In the genomic region with DNA sequence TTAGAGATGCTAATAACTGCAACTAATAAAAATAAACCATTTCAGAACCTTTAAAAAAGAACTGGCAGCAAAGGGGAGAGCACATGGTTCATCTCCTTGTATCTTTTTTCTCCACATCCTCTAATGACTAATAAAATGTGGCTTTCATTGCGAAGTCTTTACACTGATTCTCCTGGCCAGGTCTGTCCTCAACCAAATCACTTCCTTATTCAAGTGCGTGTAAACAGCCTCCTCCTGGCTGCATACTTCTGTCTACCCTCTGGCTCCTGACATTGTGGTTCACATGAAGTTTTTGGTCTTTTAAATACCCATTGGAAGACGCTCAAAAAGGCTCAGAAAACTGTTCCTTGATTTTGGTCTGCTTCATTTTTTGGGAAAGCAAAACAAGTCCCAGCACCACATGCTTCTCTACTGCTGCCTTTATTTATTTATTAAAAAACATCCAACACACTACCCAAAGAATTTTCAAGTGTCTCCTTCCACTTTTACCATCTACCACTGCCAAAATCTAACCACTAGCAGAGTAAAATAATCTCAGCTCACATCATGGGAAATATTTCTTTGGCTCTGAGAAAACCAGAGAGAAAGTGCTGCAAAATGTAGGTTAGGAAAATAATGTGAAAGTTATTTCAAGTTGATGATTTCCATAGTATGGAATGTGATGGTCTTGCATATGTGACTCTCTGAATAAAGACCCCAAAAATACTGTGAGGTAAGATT, we compare ENCODE assay signal across 14 cellular contexts.
DNase-seq lines count a peak whose midpoint lies in the region; ATAC-seq and TF ChIP-seq lines count a peak whose summit lies in the region.
"Had no signal": no experiment of that assay in that cellular context is flagged by ENCODE, and none has a peak within 500 bp of the region (broad histone marks: within the 10 kb centered on the region; RNA-seq: fewer than 3 reads in every experiment).

No MANE protein-coding gene starts in this region.

- no peak overlapping the region for H4K8ac ChIP-seq in H9 (replicated peaks; ENCODE audit: insufficient read length, low read depth, low read length)

- H2BK5ac ChIP-seq in H9 (ENCODE audit: insufficient read length, low read length), result no peak overlapping the region

- no peak overlapping the region for H3T11ph ChIP-seq in H9 (ENCODE audit: low read length)

- ATAC-seq in WTC11 (peak; percentile 43; the same call in 1 of the 2 replicates), foreskin keratinocyte (peak; percentile 27), upper lobe of left lung (ENCODE audit: low FRiP score in 2 of 2) (peak; percentile 52 to 53)

- no peaks in the 10 kb centered on the region for H3K27me3 ChIP-seq in H9 (ENCODE audit: insufficient read depth, low read length)
- no peaks in the 10 kb centered on the region for H3K27me3 ChIP-seq in foreskin keratinocyte
- no peaks in the 10 kb centered on the region for H3K27me3 ChIP-seq in upper lobe of left lung
- H3K27me3 ChIP-seq in Peyer's patch, result no peaks in the 10 kb centered on the region
- H3K27me3 ChIP-seq: ovary had no signal

- no peak overlapping the region for H3K18ac ChIP-seq in H9 (ENCODE audit: insufficient read length, low read depth, low read length)

- H3K4me3 ChIP-seq in upper lobe of left lung (no peak overlapping the region), Peyer's patch (no peak overlapping the region)
- H3K4me3 ChIP-seq: ovary had no signal

- H2BK20ac ChIP-seq in H9 (ENCODE audit: low read depth, low read length, poor library complexity, severe bottlenecking), result no peak overlapping the region

- H3K4me3 Mint-ChIP-seq in H9 (no peak overlapping the region), WTC11 (no peak overlapping the region), immature natural killer cell (no peak overlapping the region)

- no peaks in the 10 kb centered on the region for H4K20me1 ChIP-seq in H9 (ENCODE audit: control insufficient read depth, insufficient read depth, insufficient read length)

- no peak for TF ChIP-seq EP300 in upper lobe of left lung (IDR thresholded peaks at IDR 0.05)

- no peaks in the 10 kb centered on the region for H3K4me1 ChIP-seq in H9 (ENCODE audit: insufficient read depth, low read length)
- peaks cover 7% of the 10 kb centered on the region for H3K4me1 ChIP-seq in foreskin keratinocyte
- peaks cover 0 to 9% (median 4%) of the 10 kb centered on the region in 4 donors for H3K4me1 ChIP-seq in upper lobe of left lung
- peaks cover 0 to 7% (median 0%) of the 10 kb centered on the region in 4 donors for H3K4me1 ChIP-seq in Peyer's patch

- CTCF ChIA-PET in WTC11 (lab: Charles Lee), result no interaction called here

- no peak overlapping the region for H2BK15ac ChIP-seq in H9 (ENCODE audit: low read depth, low read length)

- H3K4me2 ChIP-seq in H9 (ENCODE audit: insufficient read depth, insufficient read length, low read length), result no peak overlapping the region

- no peak overlapping the region for H4K91ac ChIP-seq in H9 (ENCODE audit: insufficient read length, low read depth, low read length)

- H3K79me1 ChIP-seq in H9 (ENCODE audit: insufficient read depth, low read depth, low read length, poor library complexity, severe bottlenecking), result no peaks in the 10 kb centered on the region

- no peak overlapping the region for H3K23ac ChIP-seq in H9 (ENCODE audit: insufficient read length, low read depth, low read length)

- TF ChIP-seq POLR2A in upper lobe of left lung (IDR thresholded peaks at IDR 0.05), result no peak
- TF ChIP-seq POLR2A in Peyer's patch (IDR thresholded peaks at IDR 0.05), result no peak

- WGBS in H9 (ENCODE audit: extremely low coverage, insufficient read length, low lambda C conversion rate), result no CpG with 5 or more reads among the region's 3 CpGs
- WGBS in upper lobe of left lung, 2 donors, result 53 to 64% methylated on average over 3 of the region's 3 CpGs

- H3K36me3 Mint-ChIP-seq in H9 (ENCODE audit: insufficient read depth in 1 of 3, low read depth in 3 of 3) (no peaks in the 10 kb centered on the region), WTC11 (no peaks in the 10 kb centered on the region), immature natural killer cell (peaks cover 0 to 5% (median 0%) of the 10 kb centered on the region in 3 donors)

- no peak overlapping the region for H2BK120ac ChIP-seq in H9 (ENCODE audit: low read depth, low read length, poor library complexity, severe bottlenecking)

- H4K5ac ChIP-seq in H9 (ENCODE audit: insufficient read length, low read depth, low read length), result no peak overlapping the region

- H3K79me2 ChIP-seq in H9 (ENCODE audit: insufficient read depth, low read length), result no peaks in the 10 kb centered on the region

- POLR2A ChIA-PET in WTC11 (lab: Charles Lee), result no interaction called here

- no peak overlapping the region for H3K4ac ChIP-seq in H9 (ENCODE audit: low read depth, low read length)

- no peak for TF ChIP-seq CTCF in H9 (conservative IDR thresholded peaks at IDR 0.05)
- no peak for TF ChIP-seq CTCF in WTC11 (IDR thresholded peaks at IDR 0.05)
- TF ChIP-seq CTCF in foreskin keratinocyte (conservative IDR thresholded peaks at IDR 0.05), result no peak
- TF ChIP-seq CTCF in upper lobe of left lung (IDR thresholded peaks at IDR 0.05), result no peak
- no peak for TF ChIP-seq CTCF in Peyer's patch (IDR thresholded peaks at IDR 0.05)
- no peak for TF ChIP-seq CTCF in GM20000 (IDR thresholded peaks at IDR 0.05; ENCODE audit: extremely low read depth, missing control alignments)

- DNase-seq in H9 (no peak), WTC11 (ENCODE audit: low spot score) (no peak), foreskin keratinocyte (peak in 1 of 2 donors; percentile 40), upper lobe of left lung (no peak), Peyer's patch (no peak), immature natural killer cell (no peak), GM20000 (ENCODE audit: low spot score) (no peak)
- DNase-seq: activated T-cell treated with anti-CD3 and anti-CD28 coated beads, Interleukin-2, amount 50 U/mL, for 48 hours; cerebellar nuclear complex; DMS153; NCI-H446 treated with DMSO at 0.1 percent for 48 hours; ovary; Right ventricle myocardium superior; stimulated activated naive CD4-positive, alpha-beta T cell treated with Interleukin-2 at 50 U/mL for 16 hours had no signal

- no peak overlapping the region for H3K14ac ChIP-seq in H9 (ENCODE audit: insufficient read depth, low read length)

- H3K27ac Mint-ChIP-seq in H9 (peak overlapping the region in 2 of 3 experiments; percentile 11 to 29; a peak in 3 of 7 replicates), WTC11 (0 out of 2 replicates have a peak overlapping the region, but pooled peaks have one; percentile 34), immature natural killer cell (no peak overlapping the region)

- H3K27me3 Mint-ChIP-seq in H9 (ENCODE audit: low read depth) (no peaks in the 10 kb centered on the region), WTC11 (ENCODE audit: low read depth) (no peaks in the 10 kb centered on the region), immature natural killer cell (ENCODE audit: low read depth in 3 of 3) (no peaks in the 10 kb centered on the region)

- no peaks in the 10 kb centered on the region for H3K9me3 ChIP-seq in H9 (ENCODE audit: control insufficient read depth, low read depth, low read length)
- H3K9me3 ChIP-seq in upper lobe of left lung, result no peaks in the 10 kb centered on the region
- no peaks in the 10 kb centered on the region for H3K9me3 ChIP-seq in Peyer's patch
- H3K9me3 ChIP-seq: ovary had no signal

- H3K27ac ChIP-seq in H9 (ENCODE audit: insufficient read length, low read depth, low read length) (no peak overlapping the region), foreskin keratinocyte (no peak overlapping the region), upper lobe of left lung (no peak overlapping the region), Peyer's patch (no peak overlapping the region)
- H3K27ac ChIP-seq: ovary had no signal

- H3K23me2 ChIP-seq in H9 (ENCODE audit: insufficient read length, low read depth, low read length, poor library complexity, severe bottlenecking), result no peaks in the 10 kb centered on the region

- H2AK5ac ChIP-seq in H9 (ENCODE audit: insufficient read length, low read length), result no peak overlapping the region

- H2AFZ ChIP-seq in H9 (ENCODE audit: low read length), result no peak overlapping the region

- H2BK12ac ChIP-seq in H9 (ENCODE audit: insufficient read length, low read depth, low read length), result no peak overlapping the region

- H3K36me3 ChIP-seq in upper lobe of left lung (no peaks in the 10 kb centered on the region), Peyer's patch (peaks cover 0 to 8% (median 0%) of the 10 kb centered on the region in 3 donors)
- H3K36me3 ChIP-seq: ovary had no signal

- H3K9ac ChIP-seq in H9 (ENCODE audit: extremely low read depth, insufficient read length, low read length), result no peak overlapping the region

- H3K9me3 Mint-ChIP-seq in H9 (no peaks in the 10 kb centered on the region), WTC11 (no peaks in the 10 kb centered on the region), immature natural killer cell (no peaks in the 10 kb centered on the region)

- H3K56ac ChIP-seq in H9 (ENCODE audit: insufficient read length, low read depth, low read length), result no peak overlapping the region

- H3K4me1 Mint-ChIP-seq in H9, result peaks cover 5 to 9% of the 10 kb centered on the region in 2 experiments; a peak in 3 of 4 replicates
- peaks cover 12% of the 10 kb centered on the region for H3K4me1 Mint-ChIP-seq in WTC11
- H3K4me1 Mint-ChIP-seq in immature natural killer cell, result no peaks in the 10 kb centered on the region

TF ChIP-seq in WTC11, 78 proteins besides CTCF, POLR2A, EP300 and RAD21 (continues in another document):
- no peak for TF ChIP-seq GABPB1 (CRISPR knock-in tag; IDR thresholded peaks at IDR 0.05)
- TF ChIP-seq ELF4 (CRISPR knock-in tag; IDR thresholded peaks at IDR 0.05; ENCODE audit: low read depth), result no peak
- TF ChIP-seq FOXP1 (CRISPR knock-in tag; IDR thresholded peaks at IDR 0.05; ENCODE audit: borderline replicate concordance), result no peak

Comparison
In these comparisons a context has a peak if more than half of its experiments do, and no peak if none do; other contexts are left out.
1. H3K27ac Mint-ChIP-seq: peak in H9 (2 of 3) and WTC11 (single experiment); none in immature natural killer cell (0 of 6).
2. Peak in every context shown above with its lines, with median percentiles within 50 percentile points of each other: ATAC-seq.